In genomic region chr12:66775941-66776340, GRCh38 we compare ENCODE assay signal across 18 cellular contexts.
"Had no signal": no experiment of that assay in that cellular context is flagged by ENCODE, and none has a peak within 500 bp of the region (broad histone marks: within the 10 kb centered on the region; RNA-seq: fewer than 3 reads in every experiment).

No MANE protein-coding gene starts in this region.

- H3K36me3 Mint-ChIP-seq: memory B cell had no signal

- H3K9me3 ChIP-seq: breast epithelium, right atrium auricular region, tibial nerve, vagina had no signal

- ATAC-seq: activated T-helper 17 cell treated with anti-CD3 and anti-CD28 coated beads, Interleukin-2, amount 50 U/mL, for 72 hours; left ventricle myocardium superior had no signal

- H3K4me3 ChIP-seq: breast epithelium, right atrium auricular region, tibial nerve, vagina had no signal

- H3K27me3 Mint-ChIP-seq: progenitor cell of endocrine pancreas had no signal

- DNase-seq: activated CD4-positive, alpha-beta T cell treated with anti-CD3 and anti-CD28 coated beads, Interleukin-2, amount 50 U/mL, for 4 hours; activated CD4-positive, CD25-positive, alpha-beta regulatory T cell treated with anti-CD3 and anti-CD28 coated beads, Interleukin-2, amount 50 U/mL, for 72 hours; activated naive CD4-positive, alpha-beta T cell treated with Interleukin-2 at 50 U/mL for 16 hours; anterior cingulate cortex; erythroblast; hippocampal formation; left ventricle myocardium superior; small intestine; stimulated activated CD4-positive, alpha-beta T cell treated with anti-CD3 and anti-CD28 coated beads, Interleukin-4, amount 100 ng/mL, for 24 hours; stimulated activated naive CD4-positive, alpha-beta T cell; T1000 had no signal

- H3K27ac Mint-ChIP-seq: activated T-helper 17 cell treated with anti-CD3 and anti-CD28 coated beads, Interleukin-2, amount 50 U/mL, for 72 hours; memory B cell; progenitor cell of endocrine pancreas had no signal

- H3K4me1 ChIP-seq: breast epithelium, right atrium auricular region, tibial nerve, vagina had no signal

- H3K27me3 ChIP-seq: breast epithelium, right atrium auricular region, tibial nerve, vagina had no signal

- H3K36me3 ChIP-seq: breast epithelium, right atrium auricular region, tibial nerve, vagina had no signal

- H3K27ac ChIP-seq: breast epithelium, right atrium auricular region, tibial nerve, vagina had no signal

- H3K4me3 Mint-ChIP-seq: activated T-helper 17 cell treated with anti-CD3 and anti-CD28 coated beads, Interleukin-2, amount 50 U/mL, for 72 hours; memory B cell had no signal
